ENCODE assay signal across 1 cellular context in genomic region chr11:5815534-5815933, GRCh38.
TF ChIP-seq lines count a peak whose summit lies in the region.

No MANE protein-coding gene starts in this region.

TF ChIP-seq in HepG2, 621 proteins besides CTCF, POLR2A, EP300 and RAD21:
- TF ChIP-seq TEAD2 (CRISPR knock-in tag; IDR thresholded peaks at IDR 0.05) (no peak), ARNT2 (CRISPR knock-in tag; IDR thresholded peaks at IDR 0.05; ENCODE audit: low read depth) (no peak), ZNF672 (CRISPR knock-in tag; IDR thresholded peaks at IDR 0.05) (no peak), MNT (IDR thresholded peaks at IDR 0.05) (no peak), ZNF18 (CRISPR knock-in tag; IDR thresholded peaks at IDR 0.05; ENCODE audit: insufficient replicate concordance) (no peak), NFIB (CRISPR knock-in tag; IDR thresholded peaks at IDR 0.05; ENCODE audit: borderline replicate concordance) (no peak), ZKSCAN1 (IDR thresholded peaks at IDR 0.05; ENCODE audit: low read length) (no peak), HMGXB4 (CRISPR knock-in tag; IDR thresholded peaks at IDR 0.05; ENCODE audit: borderline replicate concordance in 1 of 2, low read depth in 1 of 2) (no peak)
